8 cellular contexts compared by ENCODE assay signal in the genomic region with DNA sequence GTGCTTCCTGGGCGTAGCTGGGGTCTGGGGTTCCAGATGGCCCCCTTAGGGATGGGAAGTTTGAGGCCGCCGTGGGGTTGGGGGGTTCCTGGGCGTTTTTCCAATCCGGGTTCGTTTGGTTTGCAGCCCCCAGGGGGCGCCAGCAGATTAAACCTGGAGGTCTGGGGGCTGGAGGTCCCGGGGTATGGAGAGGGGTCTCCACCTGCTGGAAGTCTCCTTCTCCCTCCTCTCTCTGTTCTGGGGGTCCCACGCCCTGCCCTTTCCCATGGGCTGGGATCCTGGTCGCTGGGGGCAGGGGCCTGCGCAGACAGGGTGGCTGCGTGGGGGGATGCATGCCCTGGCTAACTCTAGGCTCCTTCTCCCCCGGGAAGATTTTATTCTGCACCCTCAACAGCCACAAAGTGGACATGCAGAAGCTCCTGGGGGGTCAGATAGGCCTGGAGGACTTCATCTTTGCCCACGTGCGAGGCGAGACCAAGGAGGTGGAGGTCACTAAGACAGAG. TPM values are rescaled to one million over a fixed set of nuclear protein-coding genes. Genes with fewer than 3 reads are reported as not detected.
A peak's percentile ranks its signal among the peaks of the same experiment; 100 is the strongest.
DNase-seq lines count a peak whose midpoint lies in the region; ATAC-seq, FAIRE-seq and TF ChIP-seq lines count a peak whose summit lies in the region.

No MANE protein-coding gene starts in this region.

- H3K9me3 ChIP-seq in A549 = peaks cover 5% of the 10 kb centered on the region; the same call in 2 of the 3 replicates
- H3K9me3 ChIP-seq in H9 (ENCODE audit: control insufficient read depth, low read depth, low read length) = no peaks in the 10 kb centered on the region
- H3K9me3 ChIP-seq in iPS-15b (ENCODE audit: control insufficient read depth, insufficient read depth, low read length) = peaks cover 2% of the 10 kb centered on the region
- H3K9me3 ChIP-seq in thymus (ENCODE audit: control insufficient read depth) = no peaks in the 10 kb centered on the region

- H3K27ac ChIP-seq in A549 = peak overlapping the region in 1 of 2 experiments; percentile 81; a peak in 3 of 6 replicates
- H3K27ac ChIP-seq in H9 (ENCODE audit: insufficient read length, low read depth, low read length) = no peak overlapping the region
- H3K27ac ChIP-seq in thymus (ENCODE audit: low read depth) = no peak overlapping the region

- no peak for TF ChIP-seq EP300 in A549 (IDR thresholded peaks at IDR 0.05)

- H2AK5ac ChIP-seq in H9 (ENCODE audit: insufficient read length, low read length) = no peak overlapping the region

- H3K36me3 Mint-ChIP-seq in H9 (ENCODE audit: insufficient read depth in 1 of 3, low read depth in 3 of 3) = no peaks in the 10 kb centered on the region; a peak in 1 of 7 replicates

- no peaks in the 10 kb centered on the region for H3K79me2 ChIP-seq in H9 (ENCODE audit: insufficient read depth, low read length)

- H3K9me3 Mint-ChIP-seq in H9 = peaks cover 8 to 10% of the 10 kb centered on the region in 2 experiments

- peak; percentile 44 to 51; a peak in 3 of 5 replicates for TF ChIP-seq RAD21 in A549 (conservative IDR thresholded peaks at IDR 0.05 in 1 of 2, IDR thresholded peaks at IDR 0.05 in 1 of 2)

- TF ChIP-seq POLR2A in A549 (IDR thresholded peaks at IDR 0.05; ENCODE audit: low read length) = no peak

- H3K4me3 Mint-ChIP-seq in H9 = peak overlapping the region; percentile 29 to 68

- POLR2A ChIA-PET in A549 (lab: Yijun Ruan, JAX) = no interaction called here

- peak in 1 of 2 experiments; percentile 51; a peak in 3 of 6 replicates for ATAC-seq in A549
- no peak for ATAC-seq in GM19452 (IDR thresholded peaks at IDR 0.05; ENCODE audit: unreplicated experiment)

- no peak overlapping the region for H2BK20ac ChIP-seq in H9 (ENCODE audit: low read depth, low read length, poor library complexity, severe bottlenecking)

- no peak overlapping the region for H4K8ac ChIP-seq in H9 (replicated peaks; ENCODE audit: insufficient read length, low read depth, low read length)

- peaks cover 11% of the 10 kb centered on the region; the same call in 1 of the 3 replicates for H3K4me1 ChIP-seq in A549
- H3K4me1 ChIP-seq in H9 (ENCODE audit: insufficient read depth, low read length) = no peaks in the 10 kb centered on the region; the same call in 1 of the 2 replicates
- H3K4me1 ChIP-seq in iPS-15b (ENCODE audit: control insufficient read depth, insufficient read depth, low read length) = no peaks in the 10 kb centered on the region
- H3K4me1 ChIP-seq in thymus (ENCODE audit: control insufficient read depth, insufficient read depth, low read length) = peaks cover 3% of the 10 kb centered on the region

- H3K9ac ChIP-seq in H9 (ENCODE audit: extremely low read depth, insufficient read length, low read length) (no peak overlapping the region), iPS-15b (ENCODE audit: low read depth, low read length) (peak overlapping the region; percentile 24)

- H2BK120ac ChIP-seq in H9 (ENCODE audit: low read depth, low read length, poor library complexity, severe bottlenecking) = no peak overlapping the region

- H3T11ph ChIP-seq in H9 (ENCODE audit: low read length) = no peak overlapping the region

- no peak overlapping the region for H4K91ac ChIP-seq in H9 (ENCODE audit: insufficient read length, low read depth, low read length)

- no peak overlapping the region for H4K5ac ChIP-seq in H9 (ENCODE audit: insufficient read length, low read depth, low read length)

- no peak overlapping the region for H3K4ac ChIP-seq in H9 (ENCODE audit: low read depth, low read length)

- DNase-seq in A549 (ENCODE audit: low read depth in 1 of 2, low spot score in 1 of 2) (no peak), H9 (peak; percentile 65), activated T-cell treated with anti-CD3 and anti-CD28 coated beads for 48 hours (ENCODE audit: low read depth) (peak; percentile 27), GF-D8 (lab: John Stamatoyannopoulos, UW) (no peak), SHP77 treated with DMSO at 0.1 percent for 48 hours (lab: John Stamatoyannopoulos, UW) (no peak)

- no peaks in the 10 kb centered on the region; the same call in 1 of the 2 replicates for H3K27me3 ChIP-seq in H9 (ENCODE audit: insufficient read depth, low read length)
- peaks cover 17% of the 10 kb centered on the region for H3K27me3 ChIP-seq in iPS-15b (ENCODE audit: control insufficient read depth, insufficient read depth, low read length)
- H3K27me3 ChIP-seq in thymus (ENCODE audit: control insufficient read depth, insufficient read depth) = peaks cover 14% of the 10 kb centered on the region

- H3K18ac ChIP-seq in H9 (ENCODE audit: insufficient read length, low read depth, low read length) = no peak overlapping the region

- H3K36me3 ChIP-seq in iPS-15b (ENCODE audit: control insufficient read depth, insufficient read depth, low read length) (no peaks in the 10 kb centered on the region), thymus (ENCODE audit: control insufficient read depth, insufficient read depth) (no peaks in the 10 kb centered on the region)

- no peak for FAIRE-seq in A549 (lab: Jason Lieb, UNC)

- no peak overlapping the region for H3K27ac Mint-ChIP-seq in H9

- H3K14ac ChIP-seq in H9 (ENCODE audit: insufficient read depth, low read length) = no peak overlapping the region

- peak overlapping the region; percentile 85 for H3K4me2 ChIP-seq in A549
- peak overlapping the region; percentile 45 for H3K4me2 ChIP-seq in H9 (ENCODE audit: insufficient read depth, insufficient read length, low read length)

- no peaks in the 10 kb centered on the region for H4K20me1 ChIP-seq in H9 (ENCODE audit: control insufficient read depth, insufficient read depth, insufficient read length)

- no peaks in the 10 kb centered on the region for H3K4me1 Mint-ChIP-seq in H9

- H3K79me1 ChIP-seq in H9 (ENCODE audit: insufficient read depth, low read depth, low read length, poor library complexity, severe bottlenecking) = no peaks in the 10 kb centered on the region

- no peak overlapping the region for H3K56ac ChIP-seq in H9 (ENCODE audit: insufficient read length, low read depth, low read length)

- TF ChIP-seq CTCF in A549 (IDR thresholded peaks at IDR 0.05) = peak; percentile 46
- TF ChIP-seq CTCF in H9 (conservative IDR thresholded peaks at IDR 0.05) = peak; percentile 83

- H3K27me3 Mint-ChIP-seq in H9 (ENCODE audit: low read depth) = peaks cover 68% of the 10 kb centered on the region

- no peak overlapping the region for H2BK15ac ChIP-seq in H9 (ENCODE audit: low read depth, low read length)

- CTCF ChIA-PET in A549 (lab: Yijun Ruan, JAX) = interaction anchor here (0.6 to 4.0 kb wide), 15 partner anchors 10 to 101 kb away, joined by 3 to 43 read pairs (median 3); no protein-coding TSS in a partner anchor

- H3K23ac ChIP-seq in H9 (ENCODE audit: insufficient read length, low read depth, low read length) = no peak overlapping the region

- peaks cover 3% of the 10 kb centered on the region for H3K23me2 ChIP-seq in H9 (ENCODE audit: insufficient read length, low read depth, low read length, poor library complexity, severe bottlenecking)

- no peak overlapping the region for H2BK5ac ChIP-seq in H9 (ENCODE audit: insufficient read length, low read length)

- H2BK12ac ChIP-seq in H9 (ENCODE audit: insufficient read length, low read depth, low read length) = no peak overlapping the region

- peak overlapping the region; percentile 34; the same call in 2 of the 3 replicates for H3K4me3 ChIP-seq in A549
- peak overlapping the region; percentile 55 for H3K4me3 ChIP-seq in iPS-15b (ENCODE audit: low read depth, low read length)
- H3K4me3 ChIP-seq in thymus (ENCODE audit: low read length) = peak overlapping the region; percentile 42

- no peak overlapping the region for H2AFZ ChIP-seq in H9 (ENCODE audit: low read length)

- WGBS in A549 (ENCODE audit: missing lambda C conversion rate) = 67% methylated on average over 3 of the region's 16 CpGs
- whole genome bisulfite sequencing in H9 (ENCODE audit: extremely low coverage, insufficient read length, low lambda C conversion rate) = no CpG with 5 or more reads among the region's 16 CpGs
- WGBS in thymus = 34% methylated on average over 16 of the region's 16 CpGs

TF ChIP-seq in A549, 52 proteins besides CTCF, POLR2A, EP300 and RAD21 (continues in another document):
- peak; percentile 43; the same call in 2 of the 3 replicates for TF ChIP-seq SMC3 (IDR thresholded peaks at IDR 0.05)

RNA-seq across cellular contexts. Expression of a gene that starts 0.9 kb away (rescaled TPM):
- polyA plus RNA-seq in A549 (2011; rRNA removed) (0.05 and 0.20 TPM in 2 replicates), A549 (2017; fragmentation: RNase III; extraction: RNeasy Plus Mini Kit Qiagen cat#74134 plus additional on column Dnase treatment) (0.07 to 0.15 TPM (median 0.12 TPM) in 3 replicates), thymus (0.91 TPM)
- 0.08 and 0.14 TPM in 2 replicates for polyA plus RNA-seq in A549 (2012; cell fraction: cytosol; rRNA removed)
- polyA plus RNA-seq in A549 (2012; cell fraction: nucleus; rRNA removed) = 0.15 and 0.16 TPM in 2 replicates
- 0.15 and 0.41 TPM in 2 replicates for polyA minus RNA-seq in A549 (2011; rRNA and poly(A)+ RNA removed)
- total RNA-seq in H9 (2021) = 1.6 and 1.9 TPM in 2 replicates

RNA-seq across cellular contexts. Expression of a gene that starts 13.4 kb away (rescaled TPM):
- polyA plus RNA-seq in A549 (2011; rRNA removed) = 19.6 and 24.2 TPM in 2 replicates
- 46.4 and 58.3 TPM in 2 replicates for polyA plus RNA-seq in A549 (2012; cell fraction: cytosol; rRNA removed)
- 120 and 131 TPM in 2 replicates for polyA plus RNA-seq in A549 (2012; cell fraction: nucleus; rRNA removed)
- polyA plus RNA-seq in A549 (2017; fragmentation: RNase III; extraction: RNeasy Plus Mini Kit Qiagen cat#74134 plus additional on column Dnase treatment) = 40.0 to 47.1 TPM (median 46.6 TPM) in 3 replicates
- polyA minus RNA-seq in A549 (2011; rRNA and poly(A)+ RNA removed) = 6.6 and 8.4 TPM in 2 replicates
- total RNA-seq in H9 (2021) = 58.1 and 58.9 TPM in 2 replicates
- polyA plus RNA-seq in thymus = 111 TPM

RNA-seq across cellular contexts. Expression of a gene that starts 20.5 kb away (rescaled TPM):
- polyA plus RNA-seq in A549 (2011; rRNA removed) = 0.13 and 0.26 TPM in 2 replicates
- 0.59 and 1.00 TPM in 2 replicates for polyA plus RNA-seq in A549 (2012; cell fraction: cytosol; rRNA removed)
- polyA plus RNA-seq in A549 (2012; cell fraction: nucleus; rRNA removed) = 0.91 and 1.0 TPM in 2 replicates
- 0.49 to 0.62 TPM (median 0.49 TPM) in 3 replicates for polyA plus RNA-seq in A549 (2017; fragmentation: RNase III; extraction: RNeasy Plus Mini Kit Qiagen cat#74134 plus additional on column Dnase treatment)
- polyA minus RNA-seq in A549 (2011; rRNA and poly(A)+ RNA removed) = 0.10 and 0.12 TPM in 2 replicates
- total RNA-seq in H9 (2021) = 0.63 and 0.64 TPM in 2 replicates
- polyA plus RNA-seq in thymus = 1.2 TPM

RNA-seq across cellular contexts. Expression of a gene that starts 28.8 kb away (rescaled TPM):
- 52.5 and 54.9 TPM in 2 replicates for polyA plus RNA-seq in A549 (2011; rRNA removed)
- 123 and 172 TPM in 2 replicates for polyA plus RNA-seq in A549 (2012; cell fraction: cytosol; rRNA removed)
- 386 and 515 TPM in 2 replicates for polyA plus RNA-seq in A549 (2012; cell fraction: nucleus; rRNA removed)
- 101 to 115 TPM (median 109 TPM) in 3 replicates for polyA plus RNA-seq in A549 (2017; fragmentation: RNase III; extraction: RNeasy Plus Mini Kit Qiagen cat#74134 plus additional on column Dnase treatment)
- 45.4 and 59.7 TPM in 2 replicates for polyA minus RNA-seq in A549 (2011; rRNA and poly(A)+ RNA removed)
- total RNA-seq in H9 (2021) = 51.5 and 58.8 TPM in 2 replicates
- 76.0 TPM for polyA plus RNA-seq in thymus

RNA-seq across cellular contexts. Expression of a gene that starts 40.4 kb away (rescaled TPM):
- polyA plus RNA-seq in A549 (2011; rRNA removed) (6.4 and 8.3 TPM in 2 replicates), A549 (2017; fragmentation: RNase III; extraction: RNeasy Plus Mini Kit Qiagen cat#74134 plus additional on column Dnase treatment) (14.6 to 15.3 TPM (median 14.9 TPM) in 3 replicates), thymus (20.4 TPM)
- 21.6 and 28.8 TPM in 2 replicates for polyA plus RNA-seq in A549 (2012; cell fraction: cytosol; rRNA removed)
- 44.9 and 67.0 TPM in 2 replicates for polyA plus RNA-seq in A549 (2012; cell fraction: nucleus; rRNA removed)
- polyA minus RNA-seq in A549 (2011; rRNA and poly(A)+ RNA removed) = 5.4 and 8.2 TPM in 2 replicates
- total RNA-seq in H9 (2021) = 35.9 and 37.3 TPM in 2 replicates

Comparison
In these comparisons a context has a peak if more than half of its experiments do, and no peak if none do; other contexts are left out.
1. DNase-seq: peak in H9 (single experiment) and activated T-cell treated with anti-CD3 and anti-CD28 coated beads for 48 hours (single experiment); none in A549 (0 of 2), GF-D8 (single experiment) and SHP77 treated with DMSO at 0.1 percent for 48 hours (single experiment).
2. Peak in every context shown above with its lines, with median percentiles within 50 percentile points of each other: H3K4me3 ChIP-seq.